In the genomic region with DNA sequence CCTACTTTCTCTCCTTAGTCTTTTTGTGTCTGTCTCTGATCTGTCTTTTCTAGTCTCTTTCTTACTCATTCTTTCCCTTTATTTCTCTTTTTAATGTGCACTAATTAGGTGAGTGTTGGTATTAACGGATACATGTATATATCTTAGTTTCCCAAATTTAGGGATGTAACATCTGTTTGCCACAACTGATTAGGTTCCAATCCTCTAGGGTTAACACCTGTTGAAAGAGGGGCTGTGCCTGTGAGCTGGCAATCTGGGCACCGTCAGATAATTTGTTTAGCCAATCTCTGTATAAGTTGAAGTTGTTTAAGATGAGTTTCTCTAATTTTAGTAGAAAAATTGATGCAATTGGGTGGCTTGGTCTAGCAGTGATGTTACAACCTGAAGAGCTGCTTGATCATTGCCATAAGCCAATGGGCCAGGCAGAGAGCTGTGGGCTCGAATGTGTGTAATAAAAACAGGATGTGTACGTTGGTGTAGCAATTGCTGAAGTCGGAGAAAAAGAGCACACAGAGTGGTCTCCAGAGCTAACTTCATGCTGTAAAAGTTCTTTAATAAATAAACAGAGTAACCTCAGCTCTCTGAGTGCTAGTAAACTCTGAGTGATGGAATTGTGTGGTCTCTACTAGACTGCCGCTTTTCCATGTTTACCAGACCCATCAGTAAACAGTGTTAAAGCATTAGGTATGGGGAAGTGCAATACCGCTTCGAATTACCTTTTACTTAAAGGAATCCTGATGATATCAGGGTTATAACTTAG, we compare ENCODE assay signal across 9 cellular contexts. TPM values are rescaled to one million over a fixed set of nuclear protein-coding genes. Genes with fewer than 3 reads are reported as not detected.
A peak's percentile ranks its signal among the peaks of the same experiment; 100 is the strongest.
DNase-seq lines count a peak whose midpoint lies in the region; ATAC-seq and TF ChIP-seq lines count a peak whose summit lies in the region.
"Had no signal": no experiment of that assay in that cellular context is flagged by ENCODE, and none has a peak within 500 bp of the region (broad histone marks: within the 10 kb centered on the region; RNA-seq: fewer than 3 reads in every experiment).

No MANE protein-coding gene starts in this region.

- no peaks in the 10 kb centered on the region for H3K36me3 Mint-ChIP-seq in dendritic cell treated with granulocyte-macrophage colony-stimulating factor and Interleukin-4, amounts not matched to agents 40 ng/mL and 50 ng/mL, for 4 days (ENCODE audit: low read depth)

- peaks cover 26% of the 10 kb centered on the region for H3K27me3 ChIP-seq in smooth muscle cell (ENCODE audit: low read depth)

- H4K20me1 ChIP-seq in smooth muscle cell (ENCODE audit: low read depth), result no peaks in the 10 kb centered on the region

- intact Hi-C loops in dendritic cell treated with granulocyte-macrophage colony-stimulating factor and Interleukin-4, amounts not matched to agents 40 ng/mL and 50 ng/mL, for 4 days (cut with micrococcal nuclease), result no loop called here
- intact Hi-C loops in posterior vena cava (cut with DNase I), result no loop called here

- no peak overlapping the region for H3K9ac ChIP-seq in SK-N-MC (ENCODE audit: insufficient read length)
- no peak overlapping the region for H3K9ac ChIP-seq in smooth muscle cell (ENCODE audit: low read depth)

- no peaks in the 10 kb centered on the region for H3K27me3 Mint-ChIP-seq in dendritic cell treated with granulocyte-macrophage colony-stimulating factor and Interleukin-4, amounts not matched to agents 40 ng/mL and 50 ng/mL, for 4 days

- H3K4me3 Mint-ChIP-seq in dendritic cell treated with granulocyte-macrophage colony-stimulating factor and Interleukin-4, amounts not matched to agents 40 ng/mL and 50 ng/mL, for 4 days, result peak overlapping the region; percentile 69

- H3K9me3 ChIP-seq in SK-N-MC (ENCODE audit: low read depth, low read length) (no peaks in the 10 kb centered on the region), smooth muscle cell (replicated peaks; ENCODE audit: low read depth) (no peaks in the 10 kb centered on the region)

- H3K36me3 ChIP-seq in SK-N-MC (ENCODE audit: insufficient read depth, low read length) (no peaks in the 10 kb centered on the region), smooth muscle cell (ENCODE audit: low read depth) (no peaks in the 10 kb centered on the region)

- peak overlapping the region; percentile 85 for H3K27ac Mint-ChIP-seq in dendritic cell treated with granulocyte-macrophage colony-stimulating factor and Interleukin-4, amounts not matched to agents 40 ng/mL and 50 ng/mL, for 4 days

- H3K4me3 ChIP-seq in SK-N-MC (peak overlapping the region; percentile 69; the same call in 1 of the 2 replicates), smooth muscle cell (peak overlapping the region; percentile 60)

- no peak for TF ChIP-seq CTCF in smooth muscle cell (IDR thresholded peaks at IDR 0.05; ENCODE audit: borderline replicate concordance, insufficient read depth, poor library complexity, severe bottlenecking)

- DNase-seq in SK-N-MC (ENCODE audit: low read depth, low spot score) (no peak), smooth muscle cell (lab: John Stamatoyannopoulos, UW; ENCODE audit: unreplicated experiment) (no peak), posterior vena cava (ENCODE audit: low spot score) (no peak), OCI-M1 (lab: John Stamatoyannopoulos, UW) (no peak), HCEC 1CT (no peak)
- DNase-seq: cortex of kidney had no signal

- no peaks in the 10 kb centered on the region for H3K79me2 ChIP-seq in smooth muscle cell (ENCODE audit: low read depth)

- H3K4me1 ChIP-seq in smooth muscle cell (ENCODE audit: low read depth), result peaks cover 11% of the 10 kb centered on the region

- peaks cover 68% of the 10 kb centered on the region for H3K4me1 Mint-ChIP-seq in dendritic cell treated with granulocyte-macrophage colony-stimulating factor and Interleukin-4, amounts not matched to agents 40 ng/mL and 50 ng/mL, for 4 days (ENCODE audit: low read depth)

- H3K4me2 ChIP-seq in smooth muscle cell, result no peak overlapping the region

- H3K27ac ChIP-seq in SK-N-MC, result no peak overlapping the region
- H3K27ac ChIP-seq in smooth muscle cell (ENCODE audit: low read depth), result no peak overlapping the region

- H2AFZ ChIP-seq in smooth muscle cell (ENCODE audit: low read depth), result no peak overlapping the region

- no peaks in the 10 kb centered on the region for H3F3A ChIP-seq in smooth muscle cell (ENCODE audit: low read depth)

- H3K9me3 Mint-ChIP-seq in dendritic cell treated with granulocyte-macrophage colony-stimulating factor and Interleukin-4, amounts not matched to agents 40 ng/mL and 50 ng/mL, for 4 days, result no peaks in the 10 kb centered on the region

- whole genome bisulfite sequencing in smooth muscle cell (ENCODE audit: low lambda C conversion rate), result 61% methylated on average over 8 of the region's 8 CpGs

- ATAC-seq in HG03354 (IDR thresholded peaks at IDR 0.05; ENCODE audit: poor library complexity, severe bottlenecking, unreplicated experiment), result peak; percentile 33
- no peak for ATAC-seq in GM18517 (IDR thresholded peaks at IDR 0.05; ENCODE audit: unreplicated experiment)

RNA-seq across cellular contexts. Expression of a gene that starts 18.3 kb away (rescaled TPM):
- not detected in 2 replicates for total RNA-seq in smooth muscle cell
- polyA plus RNA-seq in smooth muscle cell, result not detected in 2 replicates
- total RNA-seq in posterior vena cava, result 10 to 100 TPM; 20.7 to 50.3 TPM

RNA-seq across cellular contexts. Expression of a gene that starts 29.7 kb away (rescaled TPM):
- 22.8 and 32.7 TPM in 2 replicates for total RNA-seq in smooth muscle cell
- 9.9 and 21.4 TPM in 2 replicates for polyA plus RNA-seq in smooth muscle cell
- total RNA-seq in posterior vena cava, result 1 to 10 TPM; 7.7 to 8.9 TPM

Comparison
In these comparisons a context has a peak if more than half of its experiments do, and no peak if none do; other contexts are left out.
1. RNA of a gene that starts 18.3 kb away (total RNA-seq): 20.7 to 50.3 TPM in posterior vena cava; not detected in smooth muscle cell; every median in the first group is over 10 times any median in the second.